ENCODE assay signal across 12 cellular contexts in genomic region chr3:19559724-19560442, GRCh38.
A peak's percentile ranks its signal among the peaks of the same experiment; 100 is the strongest.
DNase-seq lines count a peak whose midpoint lies in the region; ATAC-seq, FAIRE-seq and TF ChIP-seq lines count a peak whose summit lies in the region.
"Had no signal": no experiment of that assay in that cellular context is flagged by ENCODE, and none has a peak within 500 bp of the region (broad histone marks: within the 10 kb centered on the region; RNA-seq: fewer than 3 reads in every experiment).

No MANE protein-coding gene starts in this region.

- no peak for TF ChIP-seq POLR2A in GM12891 (IDR thresholded peaks at IDR 0.05; ENCODE audit: low read depth, low read length)

- H3K27me3 ChIP-seq in naive thymus-derived CD4-positive, alpha-beta T cell (ENCODE audit: control insufficient read depth in 2 of 2, insufficient read depth in 2 of 2, low read length in 2 of 2): no peaks in the 10 kb centered on the region

- H3K36me3 ChIP-seq in naive thymus-derived CD4-positive, alpha-beta T cell (ENCODE audit: control insufficient read depth in 2 of 3, insufficient read depth in 3 of 3, low read length in 3 of 3): no peaks in the 10 kb centered on the region

- peaks cover 0 to 12% (median 1%) of the 10 kb centered on the region in 11 donors for H3K9me3 Mint-ChIP-seq in naive thymus-derived CD4-positive, alpha-beta T cell

- ATAC-seq in GM19397 (IDR thresholded peaks at IDR 0.05; ENCODE audit: unreplicated experiment): peak; percentile 93
- peak; percentile 96 for ATAC-seq in HG02870 (IDR thresholded peaks at IDR 0.05; ENCODE audit: unreplicated experiment)
- ATAC-seq in HG03565 (IDR thresholded peaks at IDR 0.05; ENCODE audit: unreplicated experiment): peak; percentile 94
- ATAC-seq in naive thymus-derived CD4-positive, alpha-beta T cell: no peak
- no peak for ATAC-seq in Right ventricle myocardium inferior
- ATAC-seq: K562; stimulated activated effector memory CD8-positive, alpha-beta T cell treated with anti-CD3 and anti-CD28 coated beads, Interleukin-12 subunit alpha, Interleukin-12 subunit beta, amount 100 ng/mL, for 72 hours had no signal

- no peak overlapping the region for H3K4me3 ChIP-seq in naive thymus-derived CD4-positive, alpha-beta T cell (ENCODE audit: low read length)
- H3K4me3 ChIP-seq: K562, smooth muscle cell had no signal

- H3K27me3 Mint-ChIP-seq in naive thymus-derived CD4-positive, alpha-beta T cell: peaks cover 0 to 4% (median 0%) of the 10 kb centered on the region in 5 donors

- no peak overlapping the region for H3K4me3 Mint-ChIP-seq in naive thymus-derived CD4-positive, alpha-beta T cell
- H3K4me3 Mint-ChIP-seq: stimulated activated effector memory CD8-positive, alpha-beta T cell treated with anti-CD3 and anti-CD28 coated beads, Interleukin-12 subunit alpha, Interleukin-12 subunit beta, amount 100 ng/mL, for 72 hours had no signal

- H3K27ac Mint-ChIP-seq in naive thymus-derived CD4-positive, alpha-beta T cell: no peak overlapping the region
- H3K27ac Mint-ChIP-seq: stimulated activated effector memory CD8-positive, alpha-beta T cell treated with anti-CD3 and anti-CD28 coated beads, Interleukin-12 subunit alpha, Interleukin-12 subunit beta, amount 100 ng/mL, for 72 hours had no signal

- DNase-seq in GM12891 (ENCODE audit: insufficient read length, low spot score): no peak
- no peak for DNase-seq in naive thymus-derived CD4-positive, alpha-beta T cell
- no peak for DNase-seq in NCI-H146 (lab: John Stamatoyannopoulos, UW)
- no peak for DNase-seq in iPS-NIHi7 (ENCODE audit: extremely low spot score)
- DNase-seq in Right ventricle myocardium inferior (ENCODE audit: missing footprints): no peak
- DNase-seq: NCI-H510A treated with DMSO at 0.1 percent for 48 hours had no signal

- POLR2A ChIA-PET in naive thymus-derived CD4-positive, alpha-beta T cell (lab: Charles Lee): no interaction called here

- no peak overlapping the region for H3K27ac ChIP-seq in naive thymus-derived CD4-positive, alpha-beta T cell (ENCODE audit: low read depth, low read length)

- peak; percentile 89 for FAIRE-seq in GM12891 (lab: Jason Lieb, UNC)
- FAIRE-seq: K562 had no signal

- H3K4me1 Mint-ChIP-seq in naive thymus-derived CD4-positive, alpha-beta T cell: peaks cover 0 to 1% (median 0%) of the 10 kb centered on the region in 7 donors
- H3K4me1 Mint-ChIP-seq: stimulated activated effector memory CD8-positive, alpha-beta T cell treated with anti-CD3 and anti-CD28 coated beads, Interleukin-12 subunit alpha, Interleukin-12 subunit beta, amount 100 ng/mL, for 72 hours had no signal

- intact Hi-C loops in naive thymus-derived CD4-positive, alpha-beta T cell (cut with micrococcal nuclease): no loop called here
- intact Hi-C loops in Right ventricle myocardium inferior (cut with DNase I): no loop called here

- H3K36me3 Mint-ChIP-seq in naive thymus-derived CD4-positive, alpha-beta T cell: no peaks in the 10 kb centered on the region
- H3K36me3 Mint-ChIP-seq: stimulated activated effector memory CD8-positive, alpha-beta T cell treated with anti-CD3 and anti-CD28 coated beads, Interleukin-12 subunit alpha, Interleukin-12 subunit beta, amount 100 ng/mL, for 72 hours had no signal

- no peaks in the 10 kb centered on the region for H3K9me3 ChIP-seq in naive thymus-derived CD4-positive, alpha-beta T cell (ENCODE audit: control insufficient read depth in 2 of 3, low read length in 3 of 3)

- H3K4me1 ChIP-seq in naive thymus-derived CD4-positive, alpha-beta T cell (ENCODE audit: control insufficient read depth in 2 of 2, insufficient read depth in 2 of 2, low read length in 2 of 2): no peaks in the 10 kb centered on the region

- CTCF ChIA-PET in naive thymus-derived CD4-positive, alpha-beta T cell (lab: Charles Lee): no interaction called here

TF ChIP-seq in GM12891, 5 proteins besides CTCF, POLR2A, EP300 and RAD21:
- TF ChIP-seq SPI1 (IDR thresholded peaks at IDR 0.05; ENCODE audit: low read depth, low read length) (peak; percentile 79), POU2F2 (IDR thresholded peaks at IDR 0.05; ENCODE audit: low read depth, low read length) (no peak), PAX5 (IDR thresholded peaks at IDR 0.05; ENCODE audit: insufficient read depth, low read length, severe bottlenecking) (no peak), TAF1 (IDR thresholded peaks at IDR 0.05; ENCODE audit: low read depth, low read length) (no peak), POLR2AphosphoS5 (IDR thresholded peaks at IDR 0.05; ENCODE audit: low read depth, low read length) (no peak)

Comparison
In these comparisons a context has a peak if more than half of its experiments do, and no peak if none do; other contexts are left out.
1. ATAC-seq: peak in GM19397 (single experiment), HG02870 (single experiment) and HG03565 (single experiment); none in naive thymus-derived CD4-positive, alpha-beta T cell (single experiment) and Right ventricle myocardium inferior (single experiment).